26 cellular contexts compared by ENCODE assay signal in the genomic region with DNA sequence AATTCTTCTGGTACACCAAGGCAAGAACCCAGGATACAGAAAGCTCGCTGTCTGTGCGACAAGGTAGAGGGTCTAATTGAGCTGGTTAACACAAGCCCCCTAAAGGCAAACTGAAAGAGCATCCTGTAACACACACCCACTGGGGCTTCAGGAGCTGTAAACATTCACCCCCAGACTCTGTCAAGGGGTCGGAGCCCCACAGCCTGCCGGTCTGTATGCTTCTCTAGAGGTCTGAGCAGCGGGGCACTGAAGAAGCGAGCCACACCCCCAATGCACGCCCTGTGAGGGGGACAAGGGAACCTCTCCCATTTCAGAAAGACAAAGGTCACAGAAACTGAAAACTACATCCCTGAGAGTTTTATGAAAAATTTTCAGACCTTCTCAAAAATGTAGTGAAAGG. TPM values are rescaled to one million over a fixed set of nuclear protein-coding genes. Genes with fewer than 3 reads are reported as not detected.
DNase-seq lines count a peak whose midpoint lies in the region; ATAC-seq and TF ChIP-seq lines count a peak whose summit lies in the region.
"Had no signal": no experiment of that assay in that cellular context is flagged by ENCODE, and none has a peak within 500 bp of the region (broad histone marks: within the 10 kb centered on the region; RNA-seq: fewer than 3 reads in every experiment).

No MANE protein-coding gene starts in this region.

- H3K36me3 ChIP-seq in CD4-positive, CD25-positive, alpha-beta regulatory T cell (ENCODE audit: control insufficient read depth, insufficient read depth, low read length), result no peaks in the 10 kb centered on the region
- peaks cover 3% of the 10 kb centered on the region; the same call in 1 of the 2 replicates for H3K36me3 ChIP-seq in DOHH2 (ENCODE audit: control insufficient read depth, low read length)
- no peaks in the 10 kb centered on the region for H3K36me3 ChIP-seq in OCI-LY7 (ENCODE audit: insufficient read depth, low read length)
- no peaks in the 10 kb centered on the region for H3K36me3 ChIP-seq in iPS-18a (ENCODE audit: control insufficient read depth, low read depth, low read length)
- H3K36me3 ChIP-seq: brain microvascular endothelial cell, lower lobe of right lung, sigmoid colon, suprapubic skin had no signal

- no peaks in the 10 kb centered on the region for H3K9me2 ChIP-seq in DOHH2 (replicated peaks; ENCODE audit: control insufficient read depth, low read length)
- no peaks in the 10 kb centered on the region for H3K9me2 ChIP-seq in OCI-LY7 (ENCODE audit: insufficient read depth, low read length)

- no peaks in the 10 kb centered on the region for H3K9me3 ChIP-seq in CD4-positive, CD25-positive, alpha-beta regulatory T cell (ENCODE audit: control insufficient read depth in 2 of 2, low read length in 2 of 2)
- H3K9me3 ChIP-seq in DOHH2 (ENCODE audit: control insufficient read depth, insufficient read depth, low read length), result no peaks in the 10 kb centered on the region
- no peaks in the 10 kb centered on the region for H3K9me3 ChIP-seq in OCI-LY7 (ENCODE audit: low read length)
- H3K9me3 ChIP-seq in iPS-18a (ENCODE audit: control insufficient read depth, low read depth, low read length), result no peaks in the 10 kb centered on the region
- H3K9me3 ChIP-seq: BLaER1 treated with 17β-estradiol and CSF1 and Interleukin-3, amounts not matched to agents 10 nM and 100 nM; lower lobe of right lung; sigmoid colon; suprapubic skin had no signal

- peaks cover 5% of the 10 kb centered on the region for H3K27me3 Mint-ChIP-seq in CD4-positive, CD25-positive, alpha-beta regulatory T cell
- peaks cover 0 to 5% of the 10 kb centered on the region in 2 donors for H3K27me3 Mint-ChIP-seq in stimulated activated naive B cell treated with anti-CD40 and anti-IgM and Interleukin-4, amounts not matched to agents 10 μg/mL and 1 μg/mL and 100 μg/mL, for 72 hours
- H3K27me3 Mint-ChIP-seq in mesothelial cell of epicardium (ENCODE audit: low read depth), result no peaks in the 10 kb centered on the region
- H3K27me3 Mint-ChIP-seq: activated B cell treated with CpG ODN at 0.5 μM for 24 hours, progenitor cell of endocrine pancreas had no signal

- no peak overlapping the region for H3K9ac ChIP-seq in iPS-18a (ENCODE audit: low read length)

- H2AFZ ChIP-seq in OCI-LY7 (ENCODE audit: low read length), result no peak overlapping the region

- ATAC-seq in CD4-positive, CD25-positive, alpha-beta regulatory T cell (ENCODE audit: low read depth in 2 of 2), result no peak
- no peak for ATAC-seq in stimulated activated naive B cell treated with anti-CD40 and anti-IgM and Interleukin-4, amounts not matched to agents 10 μg/mL and 1 μg/mL and 100 μg/mL, for 72 hours (replicated peaks)
- ATAC-seq: lower lobe of right lung had no signal

- peak overlapping the region; percentile 79; the same call in 1 of the 2 replicates for H3K4me2 ChIP-seq in DOHH2 (ENCODE audit: low read length)
- peak overlapping the region; percentile 80; the same call in 1 of the 2 replicates for H3K4me2 ChIP-seq in OCI-LY7 (ENCODE audit: low read length)

- H3K27ac Mint-ChIP-seq in CD4-positive, CD25-positive, alpha-beta regulatory T cell, result peak overlapping the region in 1 of 3 donors; percentile 4
- H3K27ac Mint-ChIP-seq in stimulated activated naive B cell treated with anti-CD40 and anti-IgM and Interleukin-4, amounts not matched to agents 10 μg/mL and 1 μg/mL and 100 μg/mL, for 72 hours, result no peak overlapping the region
- no peak overlapping the region for H3K27ac Mint-ChIP-seq in mesothelial cell of epicardium

- H3K4me3 ChIP-seq in CD4-positive, CD25-positive, alpha-beta regulatory T cell (ENCODE audit: low read depth, low read length), result no peak overlapping the region
- H3K4me3 ChIP-seq in DOHH2 (ENCODE audit: low read length) (no peak overlapping the region), OCI-LY7 (ENCODE audit: low read depth, low read length, poor library complexity, severe bottlenecking) (no peak overlapping the region), iPS-18a (ENCODE audit: low read length) (peak overlapping the region; percentile 91)

- TF ChIP-seq CTCF in DOHH2 (IDR thresholded peaks at IDR 0.05; ENCODE audit: low read depth, low read length, poor library complexity, severe bottlenecking) (no peak), OCI-LY7 (conservative IDR thresholded peaks at IDR 0.05; ENCODE audit: low read length) (no peak), mesothelial cell of epicardium (IDR thresholded peaks at IDR 0.05; ENCODE audit: unreplicated experiment) (no peak)

- CTCF ChIA-PET in OCI-LY7 (lab: Charles Lee; ENCODE audit: unreplicated experiment), result no interaction called here

- H3F3A ChIP-seq in DOHH2 (ENCODE audit: control insufficient read depth, insufficient read depth), result no peaks in the 10 kb centered on the region

- peaks cover 32% of the 10 kb centered on the region for H3K4me1 ChIP-seq in CD4-positive, CD25-positive, alpha-beta regulatory T cell (ENCODE audit: control insufficient read depth, insufficient read depth, low read length, poor library complexity, severe bottlenecking)
- peaks cover 20% of the 10 kb centered on the region for H3K4me1 ChIP-seq in DOHH2 (ENCODE audit: control insufficient read depth, low read length)
- H3K4me1 ChIP-seq in OCI-LY7 (ENCODE audit: insufficient read depth, low read length, poor library complexity, severe bottlenecking), result peaks cover 23% of the 10 kb centered on the region
- peaks cover 17% of the 10 kb centered on the region for H3K4me1 ChIP-seq in iPS-18a (ENCODE audit: control insufficient read depth, low read depth, low read length)

- peaks cover 37% of the 10 kb centered on the region for H3K79me2 ChIP-seq in DOHH2 (ENCODE audit: control insufficient read depth, low read length)
- H3K79me2 ChIP-seq in OCI-LY7 (ENCODE audit: insufficient read depth, low read depth, low read length), result peaks cover 34% of the 10 kb centered on the region; the same call in 1 of the 2 replicates

- H3K27me3 ChIP-seq in CD4-positive, CD25-positive, alpha-beta regulatory T cell (ENCODE audit: control insufficient read depth, insufficient read depth, low read length), result peaks cover 2% of the 10 kb centered on the region
- H3K27me3 ChIP-seq in DOHH2 (ENCODE audit: control insufficient read depth, low read length) (no peaks in the 10 kb centered on the region), iPS-18a (ENCODE audit: control insufficient read depth, insufficient read depth, low read length) (no peaks in the 10 kb centered on the region)
- H3K27me3 ChIP-seq: BLaER1 treated with 17β-estradiol and CSF1 and Interleukin-3, amounts not matched to agents 10 nM and 100 nM; brain microvascular endothelial cell; sigmoid colon; suprapubic skin had no signal

- no peak overlapping the region for H3K27ac ChIP-seq in CD4-positive, CD25-positive, alpha-beta regulatory T cell (ENCODE audit: insufficient read depth, low read length, poor library complexity, severe bottlenecking)
- H3K27ac ChIP-seq in DOHH2 (ENCODE audit: low read depth, low read length) (no peak overlapping the region), OCI-LY7 (ENCODE audit: low read depth, low read length, poor library complexity, severe bottlenecking) (no peak overlapping the region), iPS-18a (ENCODE audit: low read length) (no peak overlapping the region)
- H3K27ac ChIP-seq: brain microvascular endothelial cell, suprapubic skin had no signal

- no TSS peak for BruUV-seq in OCI-LY7 (replicated peaks; lab: Mats Ljungman, UMichigan)

- intact Hi-C loops in OCI-LY7 (cut with micrococcal nuclease; ENCODE audit: unreplicated experiment), result no loop called here

- peak overlapping the region in 3 of 4 donors; percentile 19 to 86 (median 62) for H3K4me3 Mint-ChIP-seq in CD4-positive, CD25-positive, alpha-beta regulatory T cell
- H3K4me3 Mint-ChIP-seq in stimulated activated naive B cell treated with anti-CD40 and anti-IgM and Interleukin-4, amounts not matched to agents 10 μg/mL and 1 μg/mL and 100 μg/mL, for 72 hours, result no peak overlapping the region
- no peak overlapping the region for H3K4me3 Mint-ChIP-seq in mesothelial cell of epicardium

- H4K20me1 ChIP-seq in DOHH2 (ENCODE audit: control insufficient read depth, insufficient read depth, low read depth, low read length), result peaks cover 12% of the 10 kb centered on the region; the same call in 1 of the 2 replicates
- H4K20me1 ChIP-seq in OCI-LY7 (ENCODE audit: insufficient read depth, low read length), result no peaks in the 10 kb centered on the region

- DNase-seq in CD4-positive, CD25-positive, alpha-beta regulatory T cell, result no peak
- no peak for DNase-seq in OCI-LY7 (ENCODE audit: low spot score)
- DNase-seq in stimulated activated naive B cell treated with anti-CD40 and anti-IgM and Interleukin-4, amounts not matched to agents 10 μg/mL and 1 μg/mL and 100 μg/mL, for 72 hours, result no peak
- DNase-seq in mesothelial cell of epicardium (ENCODE audit: low spot score in 2 of 2, unreplicated experiment in 2 of 2), result no peak
- no peak for DNase-seq in stimulated activated CD4-positive, alpha-beta T cell treated with anti-CD3 and anti-CD28 coated beads, Interleukin-1b, Interleukin-23, amount 100 ng/mL, for 48 hours
- DNase-seq in kidney glomerular epithelial cell (lab: John Stamatoyannopoulos, UW), result no peak
- DNase-seq: activated B cell treated with CpG ODN at 0.5 μM for 24 hours; activated CD4-positive, alpha-beta T cell treated with anti-CD3 and anti-CD28 coated beads, Interleukin-2, amount 50 U/mL, for 48 hours; activated gamma-delta T cell; brain microvascular endothelial cell; GOT3; lower lobe of right lung; MM.1S; NCI-H1417; NCI-H2081; NCI-H2227 treated with DMSO at 0.1 percent for 48 hours; NCI-H526 treated with DMSO at 0.1 percent for 48 hours; SIG-M5; sigmoid colon; stimulated activated naive CD4-positive, alpha-beta T cell; T1000 had no signal

- POLR2A ChIA-PET in OCI-LY7 (lab: Charles Lee), result interaction anchor here (1.2 to 4.7 kb wide), 4 partner anchors 11 to 55 kb away, joined by 3 to 30 read pairs (median 5); no protein-coding TSS in a partner anchor

- H3K4me1 Mint-ChIP-seq in CD4-positive, CD25-positive, alpha-beta regulatory T cell, result peaks cover 15 to 46% (median 31%) of the 10 kb centered on the region in 4 donors
- peaks cover 11 to 29% of the 10 kb centered on the region in 2 donors for H3K4me1 Mint-ChIP-seq in stimulated activated naive B cell treated with anti-CD40 and anti-IgM and Interleukin-4, amounts not matched to agents 10 μg/mL and 1 μg/mL and 100 μg/mL, for 72 hours
- H3K4me1 Mint-ChIP-seq in mesothelial cell of epicardium, result peaks cover 26% of the 10 kb centered on the region

- H3K36me3 Mint-ChIP-seq in CD4-positive, CD25-positive, alpha-beta regulatory T cell, result no peaks in the 10 kb centered on the region
- H3K36me3 Mint-ChIP-seq in stimulated activated naive B cell treated with anti-CD40 and anti-IgM and Interleukin-4, amounts not matched to agents 10 μg/mL and 1 μg/mL and 100 μg/mL, for 72 hours, result peaks cover 0 to 3% of the 10 kb centered on the region in 2 donors
- no peaks in the 10 kb centered on the region for H3K36me3 Mint-ChIP-seq in mesothelial cell of epicardium

- H3K9me3 Mint-ChIP-seq in CD4-positive, CD25-positive, alpha-beta regulatory T cell, result no peaks in the 10 kb centered on the region
- no peaks in the 10 kb centered on the region for H3K9me3 Mint-ChIP-seq in stimulated activated naive B cell treated with anti-CD40 and anti-IgM and Interleukin-4, amounts not matched to agents 10 μg/mL and 1 μg/mL and 100 μg/mL, for 72 hours
- H3K9me3 Mint-ChIP-seq in mesothelial cell of epicardium, result no peaks in the 10 kb centered on the region
- H3K9me3 Mint-ChIP-seq: activated B cell treated with CpG ODN at 0.5 μM for 24 hours had no signal

RNA-seq across cellular contexts. Expression of a gene that starts 1.3 kb away (rescaled TPM):
- total RNA-seq in CD4-positive, CD25-positive, alpha-beta regulatory T cell, result 30.4 TPM
- 10 to 100 TPM; 13.8 to 19.0 (median 17.1) TPM for polyA plus RNA-seq in CD4-positive, CD25-positive, alpha-beta regulatory T cell
- total RNA-seq in OCI-LY7 (2014; rRNA removed; shearing (Covaris generic)), result 14.7 and 23.9 TPM in 2 replicates
- total RNA-seq in OCI-LY7 (2022) (41.6 and 47.8 TPM in 2 replicates), mesothelial cell of epicardium (33.1 to 36.6 TPM (median 36.4 TPM) in 3 replicates)

RNA-seq across cellular contexts. Expression of a gene that starts 57.8 kb away (rescaled TPM):
- 29.9 TPM for total RNA-seq in CD4-positive, CD25-positive, alpha-beta regulatory T cell
- polyA plus RNA-seq in CD4-positive, CD25-positive, alpha-beta regulatory T cell, result 10 to 100 TPM in 1 of 4 donors, 1 to 10 TPM in 3; 5.6 to 11.6 (median 8.1) TPM
- total RNA-seq in OCI-LY7 (2014; rRNA removed; shearing (Covaris generic)), result 21.7 and 23.8 TPM in 2 replicates
- total RNA-seq in OCI-LY7 (2022) (23.7 and 24.7 TPM in 2 replicates), mesothelial cell of epicardium (40.5 to 41.8 TPM (median 41.4 TPM) in 3 replicates)

Comparison
In these comparisons a context has a peak if more than half of its experiments do, and no peak if none do; other contexts are left out.
1. H3K4me3 Mint-ChIP-seq: peak in CD4-positive, CD25-positive, alpha-beta regulatory T cell (3 of 4); none in stimulated activated naive B cell treated with anti-CD40 and anti-IgM and Interleukin-4, amounts not matched to agents 10 μg/mL and 1 μg/mL and 100 μg/mL, for 72 hours (0 of 2) and mesothelial cell of epicardium (single experiment).